Comparison of ENCODE assay signal across 31 cellular contexts in genomic region chr6:33686981-33687975, GRCh38. TPM values are rescaled to one million over a fixed set of nuclear protein-coding genes. Genes with fewer than 3 reads are reported as not detected.
DNase-seq lines count a peak whose midpoint lies in the region; ATAC-seq and TF ChIP-seq lines count a peak whose summit lies in the region.
"Had no signal": no experiment of that assay in that cellular context is flagged by ENCODE, and none has a peak within 500 bp of the region (broad histone marks: within the 10 kb centered on the region; RNA-seq: fewer than 3 reads in every experiment).

No MANE protein-coding gene starts in this region.

- no peaks in the 10 kb centered on the region for H4K20me1 ChIP-seq in osteoblast (ENCODE audit: insufficient read depth, low read length)

- H2AFZ ChIP-seq in osteoblast (ENCODE audit: low read length) = no peak overlapping the region
- H2AFZ ChIP-seq: GM23248, PC-9 had no signal

- ATAC-seq in left ventricle myocardium superior = no peak
- ATAC-seq in heart left ventricle = no peak
- no peak for ATAC-seq in RWPE2 (ENCODE audit: low read depth)
- ATAC-seq: A549, HepG2 had no signal

- H3K36me3 ChIP-seq in heart left ventricle (peaks cover 0 to 88% (median 48%) of the 10 kb centered on the region in 9 donors), RWPE2 (ENCODE audit: low read depth) (peaks cover 91% of the 10 kb centered on the region), osteoblast (ENCODE audit: insufficient read depth, low read length) (peaks cover 39% of the 10 kb centered on the region)
- H3K36me3 ChIP-seq: MG63 had no signal

- H3K27me3 ChIP-seq in heart left ventricle (no peaks in the 10 kb centered on the region), RWPE2 (ENCODE audit: insufficient read depth, poor library complexity, severe bottlenecking) (no peaks in the 10 kb centered on the region), osteoblast (ENCODE audit: insufficient read depth, low read length) (no peaks in the 10 kb centered on the region)
- H3K27me3 ChIP-seq: MG63 had no signal

- TF ChIP-seq CTCF in heart left ventricle (IDR thresholded peaks at IDR 0.05) (no peak), RWPE2 (IDR thresholded peaks at IDR 0.05; ENCODE audit: poor library complexity, severe bottlenecking) (no peak), osteoblast (IDR thresholded peaks at IDR 0.05; ENCODE audit: extremely low read depth, low read depth, low read length) (no peak)

- H3K4me1 ChIP-seq in heart left ventricle = peaks cover 0 to 23% (median 12%) of the 10 kb centered on the region in 12 donors
- peaks cover 7% of the 10 kb centered on the region for H3K4me1 ChIP-seq in RWPE2 (ENCODE audit: insufficient read depth, poor library complexity, severe bottlenecking)
- H3K4me1 ChIP-seq in osteoblast (ENCODE audit: insufficient read depth, low read length) = peaks cover 5% of the 10 kb centered on the region
- H3K4me1 ChIP-seq: A549, HAP-1 had no signal

- H3K79me2 ChIP-seq in osteoblast (ENCODE audit: insufficient read depth, low read length) = no peaks in the 10 kb centered on the region

- H3K9me3 ChIP-seq in heart left ventricle (no peaks in the 10 kb centered on the region), RWPE2 (ENCODE audit: severe bottlenecking) (no peaks in the 10 kb centered on the region), osteoblast (ENCODE audit: low read depth, low read length) (no peaks in the 10 kb centered on the region)
- H3K9me3 ChIP-seq: A549, HAP-1, MG63 had no signal

- no peak overlapping the region for H3K4me2 ChIP-seq in osteoblast (ENCODE audit: insufficient read depth, low read length)
- H3K4me2 ChIP-seq: A549, PC-9 had no signal

- TF ChIP-seq POLR2A in heart left ventricle (IDR thresholded peaks at IDR 0.05) = no peak

- intact Hi-C loops in left ventricle myocardium superior (cut with micrococcal nuclease) = no loop called here
- intact Hi-C loops in heart left ventricle (cut with DNase I) = no loop called here

- no peak overlapping the region for H3K27ac ChIP-seq in heart left ventricle
- no peak overlapping the region for H3K27ac ChIP-seq in RWPE2 (ENCODE audit: poor library complexity, severe bottlenecking)
- no peak overlapping the region for H3K27ac ChIP-seq in osteoblast (ENCODE audit: low read depth, low read length)
- H3K27ac ChIP-seq: A549, GM23248, PC-9, SK-N-MC had no signal

- DNase-seq in left ventricle myocardium superior = peak; percentile 22
- DNase-seq in heart left ventricle = no peak
- DNase-seq in RWPE2 (ENCODE audit: low spot score) = peak; percentile 55
- DNase-seq in osteoblast (ENCODE audit: insufficient read length, low spot score, missing footprints) = peak; percentile 80
- no peak for DNase-seq in NOMO-1 treated with DMSO at 0.1 percent for 48 hours (lab: John Stamatoyannopoulos, UW; ENCODE audit: unreplicated experiment)
- no peak for DNase-seq in NCI-H187 (lab: John Stamatoyannopoulos, UW)
- DNase-seq in activated CD4-positive, alpha-beta T cell treated with anti-CD3 and anti-CD28 coated beads for 4 hours = no peak
- DNase-seq: AML-193; C1 segment of cervical spinal cord; COR-L47; DMS53; GM23248; HFFc6; KG1; MG63; NCI-H1105 treated with DMSO at 0.1 percent for 48 hours; NCI-H146; NCI-H2029; NCI-H446; NCI-H524 treated with DMSO at 0.1 percent for 48 hours; NCI-H82; NK-92 treated with Interleukin-12 subunit alpha and Interleukin-12 subunit beta, amount 100 ng/mL, for 24 hours; PC-9; SIG-M5 had no signal

- WGBS in heart left ventricle, 4 donors = 93 to 97% (median 96%) methylated on average over 26 to 27 of the region's 27 CpGs

- no peak overlapping the region for H3K4me3 ChIP-seq in heart left ventricle
- H3K4me3 ChIP-seq in RWPE2 (ENCODE audit: severe bottlenecking) = no peak overlapping the region
- H3K4me3 ChIP-seq in osteoblast (ENCODE audit: insufficient read depth, low read length) = no peak overlapping the region
- H3K4me3 ChIP-seq: A549, GM23248, HAP-1, MG63, PC-9, SK-N-MC had no signal

RNA-seq across cellular contexts. Expression of gene UQCC2, which starts 24.2 kb away (rescaled TPM):
- total RNA-seq in left ventricle myocardium superior (190 TPM), heart left ventricle (100 to 1,000 TPM in 8 of 9 donors, 10 to 100 TPM in 1; 88.5 to 298 (median 195) TPM), osteoblast (15.2 and 20.0 TPM in 2 replicates)
- 100 to 1,000 TPM; 123 to 496 TPM for polyA plus RNA-seq in heart left ventricle

RNA-seq across cellular contexts. Expression of gene IP6K3, which starts 59.4 kb away (rescaled TPM):
- total RNA-seq in left ventricle myocardium superior (47.5 TPM), heart left ventricle (10 to 100 TPM; 11.7 to 72.4 (median 30.8) TPM), osteoblast (under 0.01 and 0.29 TPM in 2 replicates)
- 10 to 100 TPM; 16.9 to 59.2 TPM for polyA plus RNA-seq in heart left ventricle
- total RNA-seq: CD4-positive, alpha-beta memory T cell; Daoy; GM23248; HT1080; PC-9 had no signal
- polyA plus RNA-seq: CD4-positive, alpha-beta memory T cell; GM23248 had no signal

Comparison
In these comparisons a context has a peak if more than half of its experiments do, and no peak if none do; other contexts are left out.
1. DNase-seq: peak in left ventricle myocardium superior (single experiment), RWPE2 (single experiment) and osteoblast (single experiment); none in heart left ventricle (0 of 5), NOMO-1 treated with DMSO at 0.1 percent for 48 hours (single experiment), NCI-H187 (0 of 2) and activated CD4-positive, alpha-beta T cell treated with anti-CD3 and anti-CD28 coated beads for 4 hours (0 of 2).